Comparison of ENCODE assay signal across 18 cellular contexts in genomic region chrX:134801267-134801666, GRCh38. TPM values are rescaled to one million over a fixed set of nuclear protein-coding genes. Genes with fewer than 3 reads are reported as not detected.
DNase-seq lines count a peak whose midpoint lies in the region; ATAC-seq, FAIRE-seq and TF ChIP-seq lines count a peak whose summit lies in the region.
"Had no signal": no experiment of that assay in that cellular context is flagged by ENCODE, and none has a peak within 500 bp of the region (broad histone marks: within the 10 kb centered on the region; RNA-seq: fewer than 3 reads in every experiment).

No MANE protein-coding gene starts in this region.

- H3K4me1 ChIP-seq in PC-3 (ENCODE audit: insufficient read depth, low read length) (peaks cover 11% of the 10 kb centered on the region), right atrium auricular region (peaks cover 0 to 1% of the 10 kb centered on the region in 2 donors)

- no peak for FAIRE-seq in urothelium cell line (lab: Jason Lieb, UNC)
- FAIRE-seq: colon had no signal

- H3K9me2 ChIP-seq in PC-3 (replicated peaks; ENCODE audit: low read length): no peaks in the 10 kb centered on the region

- POLR2A ChIA-PET in PC-3 (lab: Charles Lee; ENCODE audit: unreplicated experiment): no interaction called here

- H3K9ac ChIP-seq in PC-3 (ENCODE audit: low read length): no peak overlapping the region

- intact Hi-C loops in Calu3 (cut with micrococcal nuclease; ENCODE audit: unreplicated experiment): no loop called here
- intact Hi-C loops in PC-3 (cut with micrococcal nuclease): no loop called here

- H2AFZ ChIP-seq in PC-3 (ENCODE audit: low read length): no peak overlapping the region

- CTCF ChIA-PET in Calu3 (lab: Charles Lee) (no interaction called here), PC-3 (lab: Charles Lee) (no interaction called here)

- H4K20me1 ChIP-seq in PC-3 (ENCODE audit: low read length): no peaks in the 10 kb centered on the region

- peak; percentile 27 for DNase-seq in Calu3
- DNase-seq in HL-60 (ENCODE audit: low read depth in 1 of 2, low spot score in 1 of 2): no peak
- peak; percentile 15 for DNase-seq in PC-3
- DNase-seq in erythroblast (lab: John Stamatoyannopoulos, UW): peak; percentile 56
- DNase-seq in urothelium cell line (ENCODE audit: low spot score): no peak
- no peak for DNase-seq in right atrium auricular region (ENCODE audit: low spot score)
- DNase-seq in islet precursor cell: no peak
- DNase-seq: activated CD4-positive, alpha-beta memory T cell treated with anti-CD3 and anti-CD28 coated beads for 36 hours; activated naive CD4-positive, alpha-beta T cell treated with anti-CD3 and anti-CD28 coated beads, Interleukin-2, amount 50 U/mL, for 16 hours; activated T-cell treated with anti-CD3 and anti-CD28 coated beads, Interleukin-2, amount 50 U/mL, for 1 hour; GOT3; NCI-H1417 treated with DMSO at 0.1 percent for 48 hours; NCI-H446 treated with DMSO at 0.1 percent for 48 hours; tibial artery had no signal

- peak overlapping the region; percentile 34; the same call in 1 of the 2 replicates for H3K27ac ChIP-seq in HL-60 (replicated peaks)
- no peak overlapping the region for H3K27ac ChIP-seq in PC-3 (ENCODE audit: low read length)
- no peak overlapping the region for H3K27ac ChIP-seq in right atrium auricular region
- H3K27ac ChIP-seq: tibial artery had no signal

- no peak overlapping the region for H3K27ac Mint-ChIP-seq in Calu3 (ENCODE audit: unreplicated experiment)
- H3K27ac Mint-ChIP-seq: activated CD4-positive, alpha-beta memory T cell treated with anti-CD3 and anti-CD28 coated beads for 36 hours; B cell; natural killer cell treated with Interleukin-12 subunit alpha and Interleukin-12 subunit beta and Interleukin-15 and Interleukin-18, amount 100 ng/mL, for 72 hours; stimulated activated effector memory CD8-positive, alpha-beta T cell treated with anti-CD3 and anti-CD28 coated beads, Interleukin-12 subunit alpha, Interleukin-12 subunit beta, amount 100 ng/mL, for 72 hours had no signal

- H3K4me2 ChIP-seq in PC-3 (ENCODE audit: low read length): no peak overlapping the region

- H3K4me3 ChIP-seq in HL-60 (replicated peaks; ENCODE audit: insufficient read depth, low read length) (no peak overlapping the region), PC-3 (ENCODE audit: low read length) (no peak overlapping the region), right atrium auricular region (no peak overlapping the region)
- H3K4me3 ChIP-seq: tibial artery had no signal

- H3K9me3 ChIP-seq in PC-3 (ENCODE audit: low read length): no peaks in the 10 kb centered on the region
- H3K9me3 ChIP-seq in right atrium auricular region: no peaks in the 10 kb centered on the region
- H3K9me3 ChIP-seq: tibial artery had no signal

- peaks cover 16% of the 10 kb centered on the region for H3K36me3 Mint-ChIP-seq in Calu3 (ENCODE audit: insufficient read depth, unreplicated experiment)
- H3K36me3 Mint-ChIP-seq: activated CD4-positive, alpha-beta memory T cell treated with anti-CD3 and anti-CD28 coated beads for 36 hours; natural killer cell treated with Interleukin-12 subunit alpha and Interleukin-12 subunit beta and Interleukin-15 and Interleukin-18, amount 100 ng/mL, for 72 hours; stimulated activated effector memory CD8-positive, alpha-beta T cell treated with anti-CD3 and anti-CD28 coated beads, Interleukin-12 subunit alpha, Interleukin-12 subunit beta, amount 100 ng/mL, for 72 hours had no signal

- TF ChIP-seq POLR2A in erythroblast (IDR thresholded peaks at IDR 0.05; ENCODE audit: low read length): no peak

- H3K27me3 ChIP-seq in HL-60 (ENCODE audit: insufficient read depth, poor library complexity, severe bottlenecking) (no peaks in the 10 kb centered on the region), PC-3 (ENCODE audit: low read length) (no peaks in the 10 kb centered on the region), right atrium auricular region (no peaks in the 10 kb centered on the region)
- H3K27me3 ChIP-seq: tibial artery had no signal

- H3F3A ChIP-seq in PC-3 (ENCODE audit: low read length, unreplicated experiment): no peaks in the 10 kb centered on the region

- H3K79me2 ChIP-seq in PC-3 (ENCODE audit: low read length): peaks cover 7% of the 10 kb centered on the region

- no peak for ATAC-seq in PC-3
- ATAC-seq: natural killer cell treated with Interleukin-12 subunit alpha and Interleukin-12 subunit beta and Interleukin-15 and Interleukin-18, amount 100 ng/mL, for 72 hours; stimulated activated effector memory CD8-positive, alpha-beta T cell treated with anti-CD3 and anti-CD28 coated beads, Interleukin-12 subunit alpha, Interleukin-12 subunit beta, amount 100 ng/mL, for 72 hours had no signal

- H3K27me3 Mint-ChIP-seq in Calu3 (ENCODE audit: unreplicated experiment): no peaks in the 10 kb centered on the region
- H3K27me3 Mint-ChIP-seq: activated CD4-positive, alpha-beta memory T cell treated with anti-CD3 and anti-CD28 coated beads for 36 hours; B cell had no signal

- no peak overlapping the region for H3K4me3 Mint-ChIP-seq in Calu3 (ENCODE audit: low read depth, unreplicated experiment)
- H3K4me3 Mint-ChIP-seq: activated CD4-positive, alpha-beta memory T cell treated with anti-CD3 and anti-CD28 coated beads for 36 hours; B cell; natural killer cell treated with Interleukin-12 subunit alpha and Interleukin-12 subunit beta and Interleukin-15 and Interleukin-18, amount 100 ng/mL, for 72 hours; stimulated activated effector memory CD8-positive, alpha-beta T cell treated with anti-CD3 and anti-CD28 coated beads, Interleukin-12 subunit alpha, Interleukin-12 subunit beta, amount 100 ng/mL, for 72 hours had no signal

- no peaks in the 10 kb centered on the region for H3K9me3 Mint-ChIP-seq in Calu3 (ENCODE audit: low read depth, unreplicated experiment)
- H3K9me3 Mint-ChIP-seq: activated CD4-positive, alpha-beta memory T cell treated with anti-CD3 and anti-CD28 coated beads for 36 hours; natural killer cell treated with Interleukin-12 subunit alpha and Interleukin-12 subunit beta and Interleukin-15 and Interleukin-18, amount 100 ng/mL, for 72 hours; stimulated activated effector memory CD8-positive, alpha-beta T cell treated with anti-CD3 and anti-CD28 coated beads, Interleukin-12 subunit alpha, Interleukin-12 subunit beta, amount 100 ng/mL, for 72 hours had no signal

- TF ChIP-seq CTCF in Calu3 (IDR thresholded peaks at IDR 0.05; ENCODE audit: unreplicated experiment) (no peak), HL-60 (IDR thresholded peaks at IDR 0.05; ENCODE audit: insufficient read depth, low read length) (no peak), PC-3 (conservative IDR thresholded peaks at IDR 0.05; ENCODE audit: low read depth, low read length) (no peak), right atrium auricular region (IDR thresholded peaks at IDR 0.05) (no peak)

- H3K4me1 Mint-ChIP-seq in Calu3 (ENCODE audit: low read depth, unreplicated experiment): peaks cover 20% of the 10 kb centered on the region

- H3K36me3 ChIP-seq in PC-3 (ENCODE audit: low read depth, low read length) (no peaks in the 10 kb centered on the region), right atrium auricular region (no peaks in the 10 kb centered on the region)
- H3K36me3 ChIP-seq: tibial artery had no signal

- no TSS peak for BruUV-seq in Calu3 (replicated peaks; lab: Mats Ljungman, UMichigan)
- BruUV-seq in PC-3 (replicated peaks; lab: Mats Ljungman, UMichigan): no TSS peak

RNA-seq across cellular contexts. Expression of gene PABIR2, which starts 4.3 kb away (rescaled TPM):
- total RNA-seq in Calu3 (2022) (45.7 and 54.2 TPM in 2 replicates), PC-3 (2014; rRNA removed) (12.0 and 13.9 TPM in 2 replicates), right atrium auricular region (10 to 100 TPM; 10.7 to 12.6 TPM)

Comparison
In these comparisons a context has a peak if more than half of its experiments do, and no peak if none do; other contexts are left out.
1. DNase-seq: peak in Calu3 (single experiment), PC-3 (single experiment) and erythroblast (2 of 2); none in HL-60 (0 of 2), urothelium cell line (single experiment), right atrium auricular region (single experiment) and islet precursor cell (single experiment).